In the genomic region with DNA sequence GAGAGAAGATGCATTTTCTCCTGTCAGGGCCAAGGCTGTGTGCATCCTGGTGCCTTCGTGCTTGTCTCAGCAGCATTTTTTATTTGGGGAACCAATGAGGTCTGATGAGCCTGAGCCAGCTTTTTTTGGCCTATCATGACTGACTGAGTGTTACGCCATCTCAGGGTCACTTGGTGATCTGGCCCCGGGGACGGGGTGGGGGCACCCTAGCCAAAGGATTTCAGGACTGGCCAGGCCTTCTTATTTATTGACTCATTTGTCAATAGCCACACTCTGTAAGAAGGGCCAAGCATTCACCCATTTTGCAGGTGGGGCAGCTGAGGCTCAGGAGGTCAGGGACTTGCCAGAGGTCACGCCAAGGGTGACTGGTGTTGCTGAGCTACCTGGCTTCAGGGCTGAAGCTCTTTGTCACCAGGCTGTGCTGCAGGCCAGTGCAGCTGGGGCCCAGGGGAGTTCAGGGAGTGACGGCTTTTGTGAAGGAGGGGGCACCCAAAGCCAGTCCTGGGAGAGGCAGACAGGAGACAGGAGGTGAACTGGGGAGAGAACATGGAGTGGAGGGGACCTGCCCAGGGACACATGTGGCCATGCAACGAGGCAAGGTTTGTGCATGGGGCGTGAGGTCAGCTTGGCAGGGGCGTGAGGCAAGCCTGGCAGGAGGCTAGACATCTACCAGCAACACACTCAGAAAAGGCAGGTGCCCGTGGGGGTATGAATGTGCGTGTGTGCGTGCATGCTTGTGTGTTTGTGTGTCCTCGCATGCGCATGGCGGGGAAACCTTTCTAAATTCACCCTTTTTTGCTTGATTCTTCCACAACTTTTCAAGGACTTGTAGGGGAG, we compare ENCODE assay signal across 18 cellular contexts. TPM values are rescaled to one million over a fixed set of nuclear protein-coding genes. Genes with fewer than 3 reads are reported as not detected.
A peak's percentile ranks its signal among the peaks of the same experiment; 100 is the strongest.
DNase-seq lines count a peak whose midpoint lies in the region; ATAC-seq, FAIRE-seq and TF ChIP-seq lines count a peak whose summit lies in the region.
"Had no signal": no experiment of that assay in that cellular context is flagged by ENCODE, and none has a peak within 500 bp of the region (broad histone marks: within the 10 kb centered on the region; RNA-seq: fewer than 3 reads in every experiment).

No MANE protein-coding gene starts in this region.

- H3K23ac ChIP-seq in H1 (ENCODE audit: insufficient read length): no peak overlapping the region

- H4K20me1 ChIP-seq in H1 (replicated peaks in 1 of 2; ENCODE audit: control insufficient read depth in 1 of 2, insufficient read depth in 2 of 2, low read length in 2 of 2) (no peaks in the 10 kb centered on the region), neural progenitor cell (ENCODE audit: low read depth) (no peaks in the 10 kb centered on the region)
- H4K20me1 ChIP-seq: BLaER1 had no signal

- TF ChIP-seq EP300 in H1 (IDR thresholded peaks at IDR 0.05; ENCODE audit: borderline replicate concordance in 1 of 2, low read depth in 2 of 2, low read length in 2 of 2): no peak

- no peak overlapping the region for H2BK120ac ChIP-seq in H1 (replicated peaks; ENCODE audit: low read depth, low read length)

- no peak for ATAC-seq in body of pancreas
- ATAC-seq in left colon: no peak

- peaks cover 54% of the 10 kb centered on the region for H3K4me1 Mint-ChIP-seq in neural progenitor cell
- H3K4me1 Mint-ChIP-seq: CD8-positive, alpha-beta memory T cell had no signal

- H3K27ac ChIP-seq in H1 (ENCODE audit: low read depth, low read length) (no peak overlapping the region), neural progenitor cell (no peak overlapping the region), body of pancreas (no peak overlapping the region)
- H3K27ac ChIP-seq: 22Rv1, BLaER1, GM23248 had no signal

- H3K4me3 ChIP-seq in H1 (ENCODE audit: extremely low read depth in 1 of 4, insufficient read depth in 2 of 4, low read depth in 3 of 4, low read length in 4 of 4) (no peak overlapping the region), neural progenitor cell (no peak overlapping the region), body of pancreas (no peak overlapping the region)
- H3K4me3 ChIP-seq: BLaER1, GM23248 had no signal

- peaks cover 7% of the 10 kb centered on the region for H3K27me3 Mint-ChIP-seq in neural progenitor cell (ENCODE audit: insufficient read depth, low read depth)

- H3K56ac ChIP-seq in H1 (replicated peaks; ENCODE audit: insufficient read length, low read depth, low read length): no peak overlapping the region

- no peaks in the 10 kb centered on the region for H3K79me2 ChIP-seq in H1 (ENCODE audit: control insufficient read depth in 1 of 2, insufficient read depth in 2 of 2, low read length in 2 of 2)
- no peaks in the 10 kb centered on the region for H3K79me2 ChIP-seq in neural progenitor cell (ENCODE audit: low read depth)

- no peak overlapping the region for H3K4me3 Mint-ChIP-seq in neural progenitor cell
- H3K4me3 Mint-ChIP-seq: CD8-positive, alpha-beta memory T cell; HFFc6 had no signal

- DNase-seq in NCI-H82 (lab: John Stamatoyannopoulos, UW) (peak; percentile 48), NCI-H82 treated with DMSO at 0.1 percent for 48 hours (lab: John Stamatoyannopoulos, UW; ENCODE audit: unreplicated experiment) (no peak), H1 (ENCODE audit: low read depth in 1 of 2, low spot score in 2 of 2) (no peak), neural progenitor cell (ENCODE audit: low spot score) (no peak), body of pancreas (no peak), left colon (no peak), hypothalamus (lab: John Stamatoyannopoulos, UW) (no peak), iPS-NIHi7 (ENCODE audit: extremely low spot score) (no peak)
- DNase-seq: AML-193; Caco-2; CD8-positive, alpha-beta memory T cell; DMS53; GF-D8; GM23248; HCEC 1CT; HFFc6 had no signal

- no peaks in the 10 kb centered on the region for H3K9me3 ChIP-seq in H1 (ENCODE audit: insufficient read depth in 2 of 2, low read depth in 1 of 2, low read length in 1 of 2)
- H3K9me3 ChIP-seq in neural progenitor cell (ENCODE audit: low read depth): no peaks in the 10 kb centered on the region
- H3K9me3 ChIP-seq in body of pancreas: no peaks in the 10 kb centered on the region
- H3K9me3 ChIP-seq: BLaER1, Caco-2 had no signal

- TF ChIP-seq CTCF in H1 (IDR thresholded peaks at IDR 0.05; ENCODE audit: control extremely low read depth in 1 of 3, insufficient read depth in 1 of 3, low read depth in 1 of 3, low read length in 3 of 3) (no peak), neural progenitor cell (IDR thresholded peaks at IDR 0.05) (no peak), body of pancreas (IDR thresholded peaks at IDR 0.05) (no peak)

- no peaks in the 10 kb centered on the region for H3K36me3 ChIP-seq in H1 (ENCODE audit: control insufficient read depth in 2 of 4, insufficient read depth in 4 of 4, low read length in 3 of 4)
- no peaks in the 10 kb centered on the region for H3K36me3 ChIP-seq in neural progenitor cell
- H3K36me3 ChIP-seq in body of pancreas (replicated peaks in 1 of 2; ENCODE audit: insufficient read depth in 1 of 2, low read depth in 2 of 2): no peaks in the 10 kb centered on the region
- H3K36me3 ChIP-seq: BLaER1 had no signal

- H3K9ac ChIP-seq in H1 (replicated peaks in 1 of 4; ENCODE audit: extremely low read depth in 1 of 4, low read depth in 3 of 4, low read length in 3 of 4) (no peak overlapping the region), neural progenitor cell (no peak overlapping the region)
- H3K9ac ChIP-seq: BLaER1, GM23248 had no signal

- H3K9me3 Mint-ChIP-seq in neural progenitor cell: no peaks in the 10 kb centered on the region
- H3K9me3 Mint-ChIP-seq: CD8-positive, alpha-beta memory T cell; HFFc6 had no signal

- no peak overlapping the region for H3K14ac ChIP-seq in H1 (ENCODE audit: insufficient read length)

- no peak overlapping the region for H2BK20ac ChIP-seq in H1 (ENCODE audit: low read length)

- peak overlapping the region; percentile 17; the same call in 1 of the 2 replicates for H2BK12ac ChIP-seq in H1 (ENCODE audit: low read depth, low read length)

- H3K79me1 ChIP-seq in H1 (ENCODE audit: low read depth, low read length): no peaks in the 10 kb centered on the region

- POLR2A ChIA-PET in H1 (lab: Charles Lee; ENCODE audit: partially characterized antibody): interaction anchor here (0.8 to 3.3 kb wide), 4 partner anchors 9 to 47 kb away, joined by 3 to 8 read pairs (median 4); no protein-coding TSS in a partner anchor

- H2BK5ac ChIP-seq in H1 (ENCODE audit: low read depth, low read length): no peak overlapping the region

- WGBS in H1 (ENCODE audit: extremely low coverage in 1 of 2, insufficient coverage in 1 of 2, insufficient read length in 1 of 2, insufficient replicate concordance in 2 of 2, low coverage in 1 of 2, low lambda C conversion rate in 2 of 2, missing lambda C conversion rate in 1 of 2), 2 experiments: 91% methylated on average over 15 of the region's 15 CpGs; no CpG with 5 or more reads in 1 of the 2 experiments
- 56 to 67% methylated on average over 8 to 15 of the region's 15 CpGs for WGBS in body of pancreas, 2 donors

- H3K27ac Mint-ChIP-seq in neural progenitor cell: peak overlapping the region; percentile 58
- H3K27ac Mint-ChIP-seq: CD8-positive, alpha-beta memory T cell; HFFc6 had no signal

- no peak overlapping the region; the same call in 1 of the 2 replicates for H3K18ac ChIP-seq in H1 (ENCODE audit: extremely low read depth, low read length)

- 0 out of 4 replicates have a peak overlapping the region, but pooled peaks of 1 of the 2 experiments have one; percentile 32 for H3K4me2 ChIP-seq in H1 (ENCODE audit: insufficient read depth in 1 of 2, low read depth in 2 of 2, low read length in 2 of 2)
- no peak overlapping the region for H3K4me2 ChIP-seq in neural progenitor cell
- H3K4me2 ChIP-seq: BLaER1 had no signal

- no peak overlapping the region for H2AK5ac ChIP-seq in H1 (ENCODE audit: low read depth, low read length)

- H4K5ac ChIP-seq in H1 (ENCODE audit: insufficient read length, low read depth, low read length): no peak overlapping the region

- peak overlapping the region; percentile 12 for H4K8ac ChIP-seq in H1 (ENCODE audit: extremely low read depth, insufficient read depth, low read length)

- H3K23me2 ChIP-seq in H1 (ENCODE audit: low read depth, low read length): no peaks in the 10 kb centered on the region

- H3K4me1 ChIP-seq in H1 (replicated peaks in 1 of 4; ENCODE audit: control insufficient read depth in 3 of 4, insufficient read depth in 4 of 4, low read length in 3 of 4) (peaks cover 0 to 17% (median 5%) of the 10 kb centered on the region in 4 experiments; a peak in 6 of 7 replicates), neural progenitor cell (peaks cover 24% of the 10 kb centered on the region), body of pancreas (no peaks in the 10 kb centered on the region)

- H2AFZ ChIP-seq in H1 (ENCODE audit: low read length) (no peak overlapping the region), neural progenitor cell (replicated peaks) (no peak overlapping the region)
- H2AFZ ChIP-seq: GM23248 had no signal

- no peak overlapping the region for H3K4ac ChIP-seq in H1 (replicated peaks; ENCODE audit: insufficient read length, low read depth, low read length)

- peaks cover 3% of the 10 kb centered on the region for H3K36me3 Mint-ChIP-seq in neural progenitor cell
- H3K36me3 Mint-ChIP-seq: CD8-positive, alpha-beta memory T cell had no signal

- CTCF ChIA-PET in H1 (lab: Charles Lee; ENCODE audit: partially characterized antibody): interaction anchor here (0.7 to 2.1 kb wide), 4 partner anchors 8 to 36 kb away, joined by 3 to 6 read pairs (median 4); no protein-coding TSS in a partner anchor

- H3K27me3 ChIP-seq in H1 (replicated peaks in 1 of 4; ENCODE audit: control insufficient read depth in 3 of 4, extremely low read depth in 1 of 4, insufficient read depth in 3 of 4, low read length in 3 of 4): no peaks in the 10 kb centered on the region
- H3K27me3 ChIP-seq in neural progenitor cell: no peaks in the 10 kb centered on the region
- no peaks in the 10 kb centered on the region for H3K27me3 ChIP-seq in body of pancreas
- H3K27me3 ChIP-seq: BLaER1 had no signal

- H3F3A ChIP-seq in neural progenitor cell (ENCODE audit: low read depth): peaks cover 4% of the 10 kb centered on the region

- TF ChIP-seq RAD21 in H1 (IDR thresholded peaks at IDR 0.05 in 1 of 2, conservative IDR thresholded peaks at IDR 0.05 in 1 of 2; ENCODE audit: low read depth in 2 of 2, low read length in 2 of 2): no peak

- TF ChIP-seq POLR2A in H1 (IDR thresholded peaks at IDR 0.05; ENCODE audit: control extremely low read depth in 1 of 2, low read depth in 2 of 2, low read length in 2 of 2) (no peak), body of pancreas (IDR thresholded peaks at IDR 0.05) (no peak)

- peak overlapping the region; percentile 46; the same call in 1 of the 2 replicates for H2BK15ac ChIP-seq in H1 (ENCODE audit: low read length)

- H4K91ac ChIP-seq in H1 (replicated peaks; ENCODE audit: insufficient read length, low read length): peak overlapping the region; percentile 61

- intact Hi-C loops in body of pancreas (cut with DNase I): no loop called here
- intact Hi-C loops in left colon (cut with DNase I, micrococcal nuclease): no loop called here

- no peak for FAIRE-seq in H1 (lab: Jason Lieb, UNC)

RNA-seq across cellular contexts. Expression of a gene that starts 31.1 kb away (rescaled TPM):
- total RNA-seq in H1 (2021; fragmentation: NEBNext Ultra II Directional; extraction: Animal tissue kit (Norgen Biotek cat#: 25700)): 1.3 and 1.6 TPM in 2 replicates
- polyA plus RNA-seq in H1 (2011; rRNA removed): 2.6 and 3.2 TPM in 2 replicates
- polyA plus RNA-seq in H1 (2011; cell fraction: cytosol; rRNA removed): 1.8 TPM
- polyA plus RNA-seq in H1 (2011; cell fraction: nucleus; rRNA removed): 1.5 TPM
- polyA plus RNA-seq in H1 (2012, experiment 1 of 2): 0.87 to 2.5 TPM (median 1.9 TPM) in 4 replicates
- 1.5 TPM for polyA plus RNA-seq in H1 (2012, experiment 2 of 2)
- polyA plus RNA-seq in H1 (2013, experiment 1 of 2): 1.6 TPM
- 1.7 TPM for polyA plus RNA-seq in H1 (2013, experiment 2 of 2)
- polyA minus RNA-seq in H1 (2011; rRNA and poly(A)+ RNA removed): 0.27 and 0.32 TPM in 2 replicates
- not detected for polyA minus RNA-seq in H1 (2011; cell fraction: cytosol; rRNA and poly(A)+ RNA removed)
- 0.60 TPM for polyA minus RNA-seq in H1 (2011; cell fraction: nucleus; rRNA and poly(A)+ RNA removed)
- 2.9 and 13.8 TPM in 2 replicates for total RNA-seq in neural progenitor cell (ENCODE audit: low replicate concordance)
- total RNA-seq in body of pancreas: 1 to 10 TPM; 5.3 to 7.0 TPM
- 1 to 10 TPM; 1.1 TPM for total RNA-seq in left colon
- total RNA-seq: Caco-2; CD8-positive, alpha-beta memory T cell had no signal
- polyA plus RNA-seq: CD8-positive, alpha-beta memory T cell had no signal
